ENCODE assay signal across 24 cellular contexts in genomic region chr14:32784408-32784807, GRCh38.
"Had no signal": no experiment of that assay in that cellular context is flagged by ENCODE, and none has a peak within 500 bp of the region (broad histone marks: within the 10 kb centered on the region; RNA-seq: fewer than 3 reads in every experiment).

No MANE protein-coding gene starts in this region.

- H3K4me3 ChIP-seq: SJCRH30 had no signal

- H3K27me3 ChIP-seq: SJCRH30 had no signal

- H3K4me1 ChIP-seq: SJCRH30 had no signal

- H3K9me3 ChIP-seq: SJCRH30 had no signal

- DNase-seq: IMR-90; Kasumi-1; KG1; MM.1S; NCI-H1092 treated with DMSO at 0.1 percent for 48 hours; NCI-H1436; NCI-H187; NCI-H2029; NCI-H2171; NCI-H226; NCI-H446; NCI-H510A; NCI-H524 treated with DMSO at 0.1 percent for 48 hours; NCI-H69; NCI-H774; NK-92 treated with Interleukin-12 subunit alpha and Interleukin-12 subunit beta, amount 100 ng/mL, for 24 hours; PC-3; SHP77 treated with DMSO at 0.1 percent for 48 hours; SJCRH30; T-helper 1 cell had no signal

- H3K27ac ChIP-seq: RWPE1, SJCRH30 had no signal

- ATAC-seq: HepG2, Panc1, PC-3, SK-N-SH treated with all-trans-retinoic acid at 6 μM for 48 hours had no signal

- H3K36me3 ChIP-seq: SJCRH30 had no signal
